In genomic region chr9:130662099-130662926, GRCh38 we compare ENCODE assay signal across 11 cellular contexts. TPM values are rescaled to one million over a fixed set of nuclear protein-coding genes. Genes with fewer than 3 reads are reported as not detected.
A peak's percentile ranks its signal among the peaks of the same experiment; 100 is the strongest.
DNase-seq lines count a peak whose midpoint lies in the region; ATAC-seq and TF ChIP-seq lines count a peak whose summit lies in the region.
"Had no signal": no experiment of that assay in that cellular context is flagged by ENCODE, and none has a peak within 500 bp of the region (broad histone marks: within the 10 kb centered on the region; RNA-seq: fewer than 3 reads in every experiment).

No MANE protein-coding gene starts in this region.

- H3K4me1 ChIP-seq in HCT116 (ENCODE audit: control insufficient read depth in 1 of 2, insufficient read depth in 2 of 2, low read length in 2 of 2) (no peaks in the 10 kb centered on the region; a peak in 1 of 4 replicates), gastroesophageal sphincter (peaks cover 0 to 77% (median 64%) of the 10 kb centered on the region in 3 donors)
- H3K4me1 ChIP-seq: foreskin keratinocyte had no signal

- no peak overlapping the region for H3K27ac ChIP-seq in HCT116 (ENCODE audit: low read depth, low read length)
- H3K27ac ChIP-seq in gastroesophageal sphincter: no peak overlapping the region
- H3K27ac ChIP-seq: foreskin keratinocyte, lower lobe of right lung had no signal

- peaks cover 59% of the 10 kb centered on the region for H3K27me3 Mint-ChIP-seq in activated T-helper 1 cell treated with anti-CD3 and anti-CD28 coated beads, Interleukin-12 subunit alpha, Interleukin-12 subunit beta, Interleukin-2, Interleukin-4 antibody, amounts not matched to agents 30 ng/mL and 10 ng/mL and 1 ng/mL, durations not matched to agents 14 hours and 24 hours and 36 hours (ENCODE audit: insufficient read depth)
- H3K27me3 Mint-ChIP-seq in natural killer cell treated with Interleukin-12 subunit alpha and Interleukin-12 subunit beta and Interleukin-15 and Interleukin-18, amount 100 ng/mL, for 72 hours: peaks cover 33 to 39% of the 10 kb centered on the region in 2 donors

- no peaks in the 10 kb centered on the region for H3K9me3 Mint-ChIP-seq in activated T-helper 1 cell treated with anti-CD3 and anti-CD28 coated beads, Interleukin-12 subunit alpha, Interleukin-12 subunit beta, Interleukin-2, Interleukin-4 antibody, amounts not matched to agents 30 ng/mL and 10 ng/mL and 1 ng/mL, durations not matched to agents 14 hours and 24 hours and 36 hours
- no peaks in the 10 kb centered on the region for H3K9me3 Mint-ChIP-seq in natural killer cell treated with Interleukin-12 subunit alpha and Interleukin-12 subunit beta and Interleukin-15 and Interleukin-18, amount 100 ng/mL, for 72 hours

- CTCF ChIA-PET in HCT116 (lab: Charles Lee): no interaction called here

- no peaks in the 10 kb centered on the region for H3K36me3 ChIP-seq in HCT116 (ENCODE audit: control insufficient read depth in 1 of 2, insufficient read depth in 2 of 2, low read length in 2 of 2)
- H3K36me3 ChIP-seq in gastroesophageal sphincter: no peaks in the 10 kb centered on the region
- H3K36me3 ChIP-seq: lower lobe of right lung had no signal

- TF ChIP-seq POLR2A in HCT116 (IDR thresholded peaks at IDR 0.05; ENCODE audit: borderline replicate concordance, extremely low read depth, insufficient read depth, insufficient read length) (no peak), gastroesophageal sphincter (IDR thresholded peaks at IDR 0.05) (no peak)

- RAD21 ChIA-PET in HCT116 (lab: Charles Lee; ENCODE audit: low non-redundant PET in 1 of 2, low total read pairs in 2 of 2, uncharacterized antibody in 2 of 2, unreplicated experiment in 2 of 2): no interaction called here

- no peak overlapping the region for H3K4me3 ChIP-seq in HCT116 (replicated peaks in 1 of 2; ENCODE audit: low read depth in 1 of 2, low read length in 2 of 2)
- no peak overlapping the region for H3K4me3 ChIP-seq in gastroesophageal sphincter
- H3K4me3 ChIP-seq: lower lobe of right lung had no signal

- TF ChIP-seq CTCF in HCT116 (IDR thresholded peaks at IDR 0.05 in 2 of 3, conservative IDR thresholded peaks at IDR 0.05 in 1 of 3; ENCODE audit: borderline replicate concordance in 1 of 3, insufficient read depth in 1 of 3, low read depth in 2 of 3, low read length in 2 of 3) (0 out of 6 replicates have a peak, but pooled peaks of 1 of the 3 experiments have one; percentile 15), gastroesophageal sphincter (IDR thresholded peaks at IDR 0.05) (no peak), omental fat pad (IDR thresholded peaks at IDR 0.05) (no peak)

- DNase-seq in D341Med (ENCODE audit: low spot score) (peak; percentile 41), HCT116 (ENCODE audit: low read depth, low spot score) (no peak), amygdala (lab: John Stamatoyannopoulos, UW) (no peak), omental fat pad (ENCODE audit: low spot score) (no peak)
- DNase-seq in activated T-helper 1 cell treated with anti-CD3 and anti-CD28 coated beads, Interleukin-12 subunit alpha, Interleukin-12 subunit beta, Interleukin-2, Interleukin-4 antibody, amounts not matched to agents 30 ng/mL and 10 ng/mL and 1 ng/mL, durations not matched to agents 14 hours and 24 hours and 36 hours (ENCODE audit: low spot score): no peak
- no peak for DNase-seq in natural killer cell treated with Interleukin-12 subunit alpha and Interleukin-12 subunit beta and Interleukin-15 and Interleukin-18, amount 100 ng/mL, for 72 hours (ENCODE audit: low spot score)
- no peak for DNase-seq in effector CD8-positive, alpha-beta T cell (lab: John Stamatoyannopoulos, UW)
- DNase-seq: lower lobe of right lung had no signal

- no peak overlapping the region for H3K9ac ChIP-seq in HCT116 (ENCODE audit: low read length)

- no peak overlapping the region for H2AFZ ChIP-seq in HCT116 (ENCODE audit: low read depth, low read length, poor library complexity, severe bottlenecking)

- H3K27me3 ChIP-seq in HCT116 (ENCODE audit: insufficient read depth, low read length): no peaks in the 10 kb centered on the region
- peaks cover 100% of the 10 kb centered on the region for H3K27me3 ChIP-seq in gastroesophageal sphincter

- H3K9me3 ChIP-seq in HCT116 (ENCODE audit: control insufficient read depth in 1 of 2, insufficient read depth in 1 of 2, low read depth in 1 of 2, low read length in 2 of 2): no peaks in the 10 kb centered on the region
- H3K9me3 ChIP-seq in gastroesophageal sphincter: no peaks in the 10 kb centered on the region
- H3K9me3 ChIP-seq: lower lobe of right lung had no signal

- no peaks in the 10 kb centered on the region for H4K20me1 ChIP-seq in HCT116 (ENCODE audit: insufficient read depth)

- H3K27ac Mint-ChIP-seq in activated T-helper 1 cell treated with anti-CD3 and anti-CD28 coated beads, Interleukin-12 subunit alpha, Interleukin-12 subunit beta, Interleukin-2, Interleukin-4 antibody, amounts not matched to agents 30 ng/mL and 10 ng/mL and 1 ng/mL, durations not matched to agents 14 hours and 24 hours and 36 hours: peak overlapping the region; percentile 74
- peak overlapping the region in 1 of 2 donors; percentile 23 for H3K27ac Mint-ChIP-seq in natural killer cell treated with Interleukin-12 subunit alpha and Interleukin-12 subunit beta and Interleukin-15 and Interleukin-18, amount 100 ng/mL, for 72 hours

- POLR2A ChIA-PET in HCT116 (lab: Charles Lee): no interaction called here

- ATAC-seq in HCT116 (0 out of 2 replicates have a peak, but pooled peaks have one; percentile 35), gastroesophageal sphincter (no peak), omental fat pad (ENCODE audit: low FRiP score) (no peak)
- ATAC-seq in natural killer cell treated with Interleukin-12 subunit alpha and Interleukin-12 subunit beta and Interleukin-15 and Interleukin-18, amount 100 ng/mL, for 72 hours: peak in 1 of 2 donors; percentile 22
- ATAC-seq: foreskin keratinocyte, lower lobe of right lung, right cardiac atrium had no signal

- no peak overlapping the region for H3K4me2 ChIP-seq in HCT116 (ENCODE audit: low read length)

- no peaks in the 10 kb centered on the region for H3K4me1 Mint-ChIP-seq in activated T-helper 1 cell treated with anti-CD3 and anti-CD28 coated beads, Interleukin-12 subunit alpha, Interleukin-12 subunit beta, Interleukin-2, Interleukin-4 antibody, amounts not matched to agents 30 ng/mL and 10 ng/mL and 1 ng/mL, durations not matched to agents 14 hours and 24 hours and 36 hours (ENCODE audit: low read depth)
- peaks cover 9 to 10% of the 10 kb centered on the region in 2 donors for H3K4me1 Mint-ChIP-seq in natural killer cell treated with Interleukin-12 subunit alpha and Interleukin-12 subunit beta and Interleukin-15 and Interleukin-18, amount 100 ng/mL, for 72 hours (ENCODE audit: low read depth in 2 of 2)

- TF ChIP-seq RAD21 in HCT116 (IDR thresholded peaks at IDR 0.05; ENCODE audit: low read depth): no peak

- H3K9me2 ChIP-seq in HCT116 (ENCODE audit: insufficient read depth): no peaks in the 10 kb centered on the region

- BruUV-seq in HCT116 (replicated peaks; lab: Mats Ljungman, UMichigan): no TSS peak

- H3K4me3 Mint-ChIP-seq in activated T-helper 1 cell treated with anti-CD3 and anti-CD28 coated beads, Interleukin-12 subunit alpha, Interleukin-12 subunit beta, Interleukin-2, Interleukin-4 antibody, amounts not matched to agents 30 ng/mL and 10 ng/mL and 1 ng/mL, durations not matched to agents 14 hours and 24 hours and 36 hours: no peak overlapping the region
- H3K4me3 Mint-ChIP-seq in natural killer cell treated with Interleukin-12 subunit alpha and Interleukin-12 subunit beta and Interleukin-15 and Interleukin-18, amount 100 ng/mL, for 72 hours: peak overlapping the region; percentile 38

- no peak for TF ChIP-seq EP300 in gastroesophageal sphincter (IDR thresholded peaks at IDR 0.05)

- WGBS in gastroesophageal sphincter (ENCODE audit: low coverage in 1 of 2), 2 donors: 0% methylated on average over 2 of the region's 48 CpGs; no CpG with 5 or more reads in 1 of the 2 donors

- H3K79me2 ChIP-seq in HCT116 (ENCODE audit: insufficient read depth, low read length): no peaks in the 10 kb centered on the region

- intact Hi-C loops in HCT116 (cut with micrococcal nuclease): no loop called here
- intact Hi-C loops in activated T-helper 1 cell treated with anti-CD3 and anti-CD28 coated beads, Interleukin-12 subunit alpha, Interleukin-12 subunit beta, Interleukin-2, Interleukin-4 antibody, amounts not matched to agents 30 ng/mL and 10 ng/mL and 1 ng/mL, durations not matched to agents 14 hours and 24 hours and 36 hours (cut with micrococcal nuclease): loop anchor here (5.0 kb wide), 1 partner anchor 1925 kb away; no protein-coding TSS in a partner anchor

- peaks cover 2% of the 10 kb centered on the region for H3K36me3 Mint-ChIP-seq in activated T-helper 1 cell treated with anti-CD3 and anti-CD28 coated beads, Interleukin-12 subunit alpha, Interleukin-12 subunit beta, Interleukin-2, Interleukin-4 antibody, amounts not matched to agents 30 ng/mL and 10 ng/mL and 1 ng/mL, durations not matched to agents 14 hours and 24 hours and 36 hours (ENCODE audit: low read depth)
- peaks cover 6% of the 10 kb centered on the region for H3K36me3 Mint-ChIP-seq in natural killer cell treated with Interleukin-12 subunit alpha and Interleukin-12 subunit beta and Interleukin-15 and Interleukin-18, amount 100 ng/mL, for 72 hours

TF ChIP-seq in HCT116, 20 proteins besides CTCF, POLR2A, EP300 and RAD21:
- TF ChIP-seq EGR1 (IDR thresholded peaks at IDR 0.05; ENCODE audit: low read depth): no peak
- no peak for TF ChIP-seq ZNF274 (IDR thresholded peaks at IDR 0.05; ENCODE audit: low read depth, low read length)
- no peak for TF ChIP-seq CBX3 (IDR thresholded peaks at IDR 0.05; ENCODE audit: low read depth)
- no peak for TF ChIP-seq ZFX (IDR thresholded peaks at IDR 0.05)
- no peak for TF ChIP-seq SRF (IDR thresholded peaks at IDR 0.05; ENCODE audit: low read depth)
TF ChIP-seq in HCT116: peak in this region for 0.

RNA-seq across cellular contexts. Expression of gene PRDM12, which starts 2.1 kb away (rescaled TPM):
- total RNA-seq in HCT116 (2021; ENCODE audit: unreplicated experiment) (0.54 TPM), gastroesophageal sphincter (not detected), omental fat pad (not detected)
- polyA plus RNA-seq in HCT116 (2012): 0.17 and 0.36 TPM in 2 replicates
- total RNA-seq in activated T-helper 1 cell treated with anti-CD3 and anti-CD28 coated beads, Interleukin-12 subunit alpha, Interleukin-12 subunit beta, Interleukin-2, Interleukin-4 antibody, amounts not matched to agents 30 ng/mL and 10 ng/mL and 1 ng/mL, durations not matched to agents 14 hours and 24 hours and 36 hours: 0.31 and 0.32 TPM in 2 replicates
- under 1 TPM in 1 of 2 donors, not detected in 1; 0.39 TPM for total RNA-seq in natural killer cell treated with Interleukin-12 subunit alpha and Interleukin-12 subunit beta and Interleukin-15 and Interleukin-18, amount 100 ng/mL, for 72 hours
- total RNA-seq: foreskin keratinocyte, lower lobe of right lung, right cardiac atrium had no signal
- polyA plus RNA-seq: foreskin keratinocyte had no signal

RNA-seq across cellular contexts. Expression of gene EXOSC2, which starts 31.3 kb away (rescaled TPM):
- total RNA-seq in HCT116 (2021; ENCODE audit: unreplicated experiment): 71.5 TPM
- 32.8 and 36.2 TPM in 2 replicates for polyA plus RNA-seq in HCT116 (2012)
- total RNA-seq in activated T-helper 1 cell treated with anti-CD3 and anti-CD28 coated beads, Interleukin-12 subunit alpha, Interleukin-12 subunit beta, Interleukin-2, Interleukin-4 antibody, amounts not matched to agents 30 ng/mL and 10 ng/mL and 1 ng/mL, durations not matched to agents 14 hours and 24 hours and 36 hours: 107 TPM in 2 replicates
- total RNA-seq in natural killer cell treated with Interleukin-12 subunit alpha and Interleukin-12 subunit beta and Interleukin-15 and Interleukin-18, amount 100 ng/mL, for 72 hours: 100 to 1,000 TPM in 1 of 2 donors, 10 to 100 TPM in 1; 58.8 to 103 TPM
- 10 to 100 TPM; 15.9 to 32.3 (median 26.8) TPM for total RNA-seq in gastroesophageal sphincter
- 10 to 100 TPM; 16.9 to 46.6 (median 22.6) TPM for total RNA-seq in omental fat pad
